In genomic region chr7:143360788-143361551, GRCh38 we compare ENCODE assay signal across 9 cellular contexts. TPM values are rescaled to one million over a fixed set of nuclear protein-coding genes. Genes with fewer than 3 reads are reported as not detected.
DNase-seq lines count a peak whose midpoint lies in the region; ATAC-seq lines count a peak whose summit lies in the region.
"Had no signal": no experiment of that assay in that cellular context is flagged by ENCODE, and none has a peak within 500 bp of the region (broad histone marks: within the 10 kb centered on the region; RNA-seq: fewer than 3 reads in every experiment).

No MANE protein-coding gene starts in this region.

- peaks cover 9% of the 10 kb centered on the region for H3K4me1 Mint-ChIP-seq in activated CD4-positive, alpha-beta T cell treated with anti-CD3 and anti-CD28 coated beads, Interleukin-2, amount 10 ng/mL, durations not matched to agents 24 days and 14 days
- peaks cover 4% of the 10 kb centered on the region for H3K4me1 Mint-ChIP-seq in activated CD4-positive, alpha-beta memory T cell treated with anti-CD3 and anti-CD28 coated beads for 36 hours (ENCODE audit: low read depth)
- H3K4me1 Mint-ChIP-seq in stimulated activated memory B cell treated with anti-CD40 and anti-IgM and Interleukin-4, amounts not matched to agents 10 μg/mL and 1 μg/mL and 100 μg/mL, for 72 hours = peaks cover 23% of the 10 kb centered on the region

- H3K27ac Mint-ChIP-seq in activated CD4-positive, alpha-beta T cell treated with anti-CD3 and anti-CD28 coated beads, Interleukin-2, amount 10 ng/mL, durations not matched to agents 24 days and 14 days = peak overlapping the region; percentile 22
- H3K27ac Mint-ChIP-seq in activated CD4-positive, alpha-beta memory T cell treated with anti-CD3 and anti-CD28 coated beads for 36 hours = no peak overlapping the region
- peak overlapping the region; percentile 0 for H3K27ac Mint-ChIP-seq in stimulated activated memory B cell treated with anti-CD40 and anti-IgM and Interleukin-4, amounts not matched to agents 10 μg/mL and 1 μg/mL and 100 μg/mL, for 72 hours

- no peak for DNase-seq in activated CD4-positive, alpha-beta T cell treated with anti-CD3 and anti-CD28 coated beads, Interleukin-2, amount 10 ng/mL, durations not matched to agents 24 days and 14 days
- no peak for DNase-seq in activated CD4-positive, alpha-beta T cell treated with anti-CD3 and anti-CD28 coated beads for 48 hours
- DNase-seq in activated CD4-positive, alpha-beta memory T cell treated with anti-CD3 and anti-CD28 coated beads for 36 hours = no peak
- DNase-seq in inferior parietal cortex (ENCODE audit: extremely low spot score) (no peak), HCEC 1CT (no peak), activated gamma-delta T cell (lab: John Stamatoyannopoulos, UW) (no peak)

- H3K27me3 Mint-ChIP-seq in activated CD4-positive, alpha-beta T cell treated with anti-CD3 and anti-CD28 coated beads, Interleukin-2, amount 10 ng/mL, durations not matched to agents 24 days and 14 days = peaks cover 62% of the 10 kb centered on the region
- H3K27me3 Mint-ChIP-seq in activated CD4-positive, alpha-beta memory T cell treated with anti-CD3 and anti-CD28 coated beads for 36 hours = peaks cover 17% of the 10 kb centered on the region
- H3K27me3 Mint-ChIP-seq in stimulated activated memory B cell treated with anti-CD40 and anti-IgM and Interleukin-4, amounts not matched to agents 10 μg/mL and 1 μg/mL and 100 μg/mL, for 72 hours = peaks cover 49% of the 10 kb centered on the region

- no peak for ATAC-seq in stimulated activated memory B cell treated with anti-CD40 and anti-IgM and Interleukin-4, amounts not matched to agents 10 μg/mL and 1 μg/mL and 100 μg/mL, for 72 hours

- CTCF ChIA-PET in activated CD4-positive, alpha-beta memory T cell treated with anti-CD3 and anti-CD28 coated beads for 36 hours (lab: Charles Lee) = interaction anchor here (0.9 to 1.2 kb wide), 3 partner anchors 16 to 120 kb away, joined by 3 to 6 read pairs (median 4); no protein-coding TSS in a partner anchor

- POLR2A ChIA-PET in activated CD4-positive, alpha-beta memory T cell treated with anti-CD3 and anti-CD28 coated beads for 36 hours (lab: Charles Lee) = no interaction called here

- H3K4me3 ChIP-seq in iPS-11a (ENCODE audit: low read depth, low read length) = peak overlapping the region; percentile 70

- intact Hi-C loops in activated CD4-positive, alpha-beta T cell treated with anti-CD3 and anti-CD28 coated beads, Interleukin-2, amount 10 ng/mL, durations not matched to agents 24 days and 14 days (cut with micrococcal nuclease) = no loop called here
- intact Hi-C loops in activated CD4-positive, alpha-beta memory T cell treated with anti-CD3 and anti-CD28 coated beads for 36 hours (cut with micrococcal nuclease) = no loop called here

- no peaks in the 10 kb centered on the region for H3K36me3 Mint-ChIP-seq in activated CD4-positive, alpha-beta T cell treated with anti-CD3 and anti-CD28 coated beads, Interleukin-2, amount 10 ng/mL, durations not matched to agents 24 days and 14 days (ENCODE audit: low read depth)
- H3K36me3 Mint-ChIP-seq in activated CD4-positive, alpha-beta memory T cell treated with anti-CD3 and anti-CD28 coated beads for 36 hours = no peaks in the 10 kb centered on the region
- no peaks in the 10 kb centered on the region for H3K36me3 Mint-ChIP-seq in stimulated activated memory B cell treated with anti-CD40 and anti-IgM and Interleukin-4, amounts not matched to agents 10 μg/mL and 1 μg/mL and 100 μg/mL, for 72 hours

- peak overlapping the region; percentile 62 for H3K4me3 Mint-ChIP-seq in activated CD4-positive, alpha-beta T cell treated with anti-CD3 and anti-CD28 coated beads, Interleukin-2, amount 10 ng/mL, durations not matched to agents 24 days and 14 days
- peak overlapping the region; percentile 50 for H3K4me3 Mint-ChIP-seq in activated CD4-positive, alpha-beta memory T cell treated with anti-CD3 and anti-CD28 coated beads for 36 hours
- H3K4me3 Mint-ChIP-seq in stimulated activated memory B cell treated with anti-CD40 and anti-IgM and Interleukin-4, amounts not matched to agents 10 μg/mL and 1 μg/mL and 100 μg/mL, for 72 hours = peak overlapping the region; percentile 69

- H3K9me3 Mint-ChIP-seq in activated CD4-positive, alpha-beta T cell treated with anti-CD3 and anti-CD28 coated beads, Interleukin-2, amount 10 ng/mL, durations not matched to agents 24 days and 14 days = no peaks in the 10 kb centered on the region
- H3K9me3 Mint-ChIP-seq in activated CD4-positive, alpha-beta memory T cell treated with anti-CD3 and anti-CD28 coated beads for 36 hours = no peaks in the 10 kb centered on the region
- H3K9me3 Mint-ChIP-seq in stimulated activated memory B cell treated with anti-CD40 and anti-IgM and Interleukin-4, amounts not matched to agents 10 μg/mL and 1 μg/mL and 100 μg/mL, for 72 hours = no peaks in the 10 kb centered on the region

RNA-seq across cellular contexts. Expression of gene FAM131B, which starts 1.5 kb away (rescaled TPM):
- total RNA-seq in activated CD4-positive, alpha-beta T cell treated with anti-CD3 and anti-CD28 coated beads, Interleukin-2, amount 10 ng/mL, durations not matched to agents 24 days and 14 days = 0.37 and 0.45 TPM in 2 replicates
- 1 to 10 TPM; 1.9 to 2.3 TPM for total RNA-seq in activated CD4-positive, alpha-beta memory T cell treated with anti-CD3 and anti-CD28 coated beads for 36 hours

RNA-seq across cellular contexts. Expression of gene ZYX, which starts 20.2 kb away (rescaled TPM):
- 85.8 and 89.7 TPM in 2 replicates for total RNA-seq in activated CD4-positive, alpha-beta T cell treated with anti-CD3 and anti-CD28 coated beads, Interleukin-2, amount 10 ng/mL, durations not matched to agents 24 days and 14 days
- total RNA-seq in activated CD4-positive, alpha-beta memory T cell treated with anti-CD3 and anti-CD28 coated beads for 36 hours = 100 to 1,000 TPM; 137 to 140 TPM

RNA-seq across cellular contexts. Expression of gene CLCN1, which starts 45.1 kb away (rescaled TPM):
- not detected in 2 replicates for total RNA-seq in activated CD4-positive, alpha-beta T cell treated with anti-CD3 and anti-CD28 coated beads, Interleukin-2, amount 10 ng/mL, durations not matched to agents 24 days and 14 days
- under 1 TPM in 1 of 2 experiments, not detected in 1; 0.17 TPM for total RNA-seq in activated CD4-positive, alpha-beta memory T cell treated with anti-CD3 and anti-CD28 coated beads for 36 hours
- total RNA-seq: pulmonary artery endothelial cell had no signal

RNA-seq across cellular contexts. Expression of gene EPHA1, which starts 47.7 kb away (rescaled TPM):
- 0.09 and 0.26 TPM in 2 replicates for total RNA-seq in activated CD4-positive, alpha-beta T cell treated with anti-CD3 and anti-CD28 coated beads, Interleukin-2, amount 10 ng/mL, durations not matched to agents 24 days and 14 days
- total RNA-seq in activated CD4-positive, alpha-beta memory T cell treated with anti-CD3 and anti-CD28 coated beads for 36 hours = 1 to 10 TPM; 2.9 to 4.3 TPM
